ENCODE assay signal across 9 cellular contexts in genomic region chr4:24979554-24979953, GRCh38. TPM values are rescaled to one million over a fixed set of nuclear protein-coding genes. Genes with fewer than 3 reads are reported as not detected.
DNase-seq lines count a peak whose midpoint lies in the region; ATAC-seq and TF ChIP-seq lines count a peak whose summit lies in the region.
"Had no signal": no experiment of that assay in that cellular context is flagged by ENCODE, and none has a peak within 500 bp of the region (broad histone marks: within the 10 kb centered on the region; RNA-seq: fewer than 3 reads in every experiment).

No MANE protein-coding gene starts in this region.

- H3K36me3 ChIP-seq in aorta (ENCODE audit: control insufficient read depth in 1 of 2, insufficient read depth in 2 of 2, low read length in 1 of 2) (no peaks in the 10 kb centered on the region), prostate gland (no peaks in the 10 kb centered on the region)

- intact Hi-C loops in Right ventricle myocardium inferior (cut with DNase I) = loop anchor here (5.0 kb wide), 1 partner anchor 67 kb away; the partner anchor contains the start of gene CCDC149
- intact Hi-C loops in cardiac septum (cut with DNase I) = loop anchor here (5.0 kb wide), 2 partner anchors 67 to 253 kb away; partner anchors contain the start of genes CCDC149 and PI4K2B
- intact Hi-C loops in aorta (cut with DNase I) = loop anchor here (5.0 to 10.0 kb wide), 2 partner anchors 168 to 175 kb away; no protein-coding TSS in a partner anchor
- intact Hi-C loops in prostate gland (cut with DNase I) = loop anchor here (2.0 kb wide), 1 partner anchor 165 kb away; no protein-coding TSS in a partner anchor

- H3K27me3 ChIP-seq in aorta (ENCODE audit: control insufficient read depth in 1 of 2, insufficient read depth in 2 of 2, low read length in 1 of 2) (no peaks in the 10 kb centered on the region), prostate gland (replicated peaks; ENCODE audit: insufficient read depth) (no peaks in the 10 kb centered on the region)

- TF ChIP-seq CTCF in cardiac fibroblast (IDR thresholded peaks at IDR 0.05; ENCODE audit: low read depth, low read length) (no peak), prostate gland (IDR thresholded peaks at IDR 0.05) (no peak)

- peak; percentile 78 for ATAC-seq in Right ventricle myocardium inferior
- ATAC-seq in aorta (ENCODE audit: low FRiP score) = peak; percentile 85

- TF ChIP-seq POLR2A in prostate gland (IDR thresholded peaks at IDR 0.05) = no peak

- H3K9me3 ChIP-seq in aorta (ENCODE audit: control insufficient read depth, low read length) (no peaks in the 10 kb centered on the region), prostate gland (no peaks in the 10 kb centered on the region)

- 87 to 89% methylated on average over 7 of the region's 7 CpGs for WGBS in aorta, 2 donors
- WGBS in prostate gland = 74% methylated on average over 7 of the region's 7 CpGs

- no peaks in the 10 kb centered on the region for H3K4me1 ChIP-seq in aorta (ENCODE audit: control insufficient read depth in 1 of 2, insufficient read depth in 2 of 2, low read length in 2 of 2)
- no peaks in the 10 kb centered on the region for H3K4me1 ChIP-seq in prostate gland (replicated peaks)

- H3K27ac ChIP-seq in aorta (ENCODE audit: low read depth in 1 of 2, low read length in 2 of 2) (no peak overlapping the region), prostate gland (peak overlapping the region in 1 of 2 donors; percentile 13)

- DNase-seq in Right ventricle myocardium inferior (ENCODE audit: missing footprints) = no peak
- DNase-seq in cardiac septum (ENCODE audit: low spot score) = no peak
- peak; percentile 58 to 74 for DNase-seq in cardiac fibroblast (ENCODE audit: low read depth in 2 of 2)
- DNase-seq in lung microvascular endothelial cell (ENCODE audit: low read depth in 2 of 2) = peak; percentile 96 to 99
- peak in 1 of 2 donors; percentile 77 for DNase-seq in aorta
- DNase-seq in activated effector memory CD4-positive, alpha-beta T cell treated with Interleukin-2 at 50 U/mL for 16 hours = no peak
- DNase-seq in prostate gland (ENCODE audit: low spot score) = no peak
- no peak for DNase-seq in NCI-H2227 (lab: John Stamatoyannopoulos, UW; ENCODE audit: unreplicated experiment)

- H3K4me3 ChIP-seq in cardiac fibroblast (replicated peaks in 1 of 2; ENCODE audit: low read depth in 2 of 2, low read length in 2 of 2) (no peak overlapping the region), aorta (ENCODE audit: low read length in 2 of 2) (no peak overlapping the region), prostate gland (no peak overlapping the region)

RNA-seq across cellular contexts. Expression of gene LGI2, which starts 51.2 kb away (rescaled TPM):
- total RNA-seq in Right ventricle myocardium inferior (3.6 TPM), cardiac septum (5.0 TPM), lung microvascular endothelial cell (not detected in 2 replicates), aorta (10 to 100 TPM; 10.3 to 13.7 TPM), prostate gland (1 to 10 TPM in 1 of 2 donors, under 1 TPM in 1; 0.05 to 2.8 TPM)
- under 1 TPM; 0.79 to 0.88 TPM for polyA plus RNA-seq in aorta
- total RNA-seq: NCI-H460 had no signal

Comparison
In these comparisons a context has a peak if more than half of its experiments do, and no peak if none do; other contexts are left out.
1. DNase-seq: peak in cardiac fibroblast (2 of 2) and lung microvascular endothelial cell (2 of 2); none in Right ventricle myocardium inferior (single experiment), cardiac septum (single experiment), activated effector memory CD4-positive, alpha-beta T cell treated with Interleukin-2 at 50 U/mL for 16 hours (single experiment), prostate gland (single experiment) and NCI-H2227 (single experiment).